22 cellular contexts compared by ENCODE assay signal in genomic region chr9:133938670-133939258, GRCh38.
"Had no signal": no experiment of that assay in that cellular context is flagged by ENCODE, and none has a peak within 500 bp of the region (broad histone marks: within the 10 kb centered on the region; RNA-seq: fewer than 3 reads in every experiment).

No MANE protein-coding gene starts in this region.

- FAIRE-seq: islet of Langerhans, urothelium cell line had no signal

- H3K27ac ChIP-seq: gastrocnemius medialis, heart right ventricle, left lung, psoas muscle, sigmoid colon, spleen, thyroid gland had no signal

- H3K9me3 Mint-ChIP-seq: effector memory CD8-positive, alpha-beta T cell; memory B cell; natural killer cell treated with Interleukin-12 subunit alpha and Interleukin-12 subunit beta and Interleukin-15 and Interleukin-18, amount 100 ng/mL, for 72 hours; stimulated activated effector memory CD8-positive, alpha-beta T cell treated with anti-CD3 and anti-CD28 coated beads, Interleukin-12 subunit alpha, Interleukin-12 subunit beta, amount 100 ng/mL, for 72 hours; T-cell had no signal

- H3K4me1 Mint-ChIP-seq: T-cell had no signal

- H3K36me3 ChIP-seq: gastrocnemius medialis, thyroid gland had no signal

- H3K4me3 ChIP-seq: gastrocnemius medialis, heart right ventricle, left lung, psoas muscle, sigmoid colon, spleen, thyroid gland had no signal

- H3K4me1 ChIP-seq: psoas muscle had no signal

- H3K4me3 Mint-ChIP-seq: dendritic cell treated with granulocyte-macrophage colony-stimulating factor and Interleukin-4, amounts not matched to agents 40 ng/mL and 50 ng/mL, for 4 days; effector memory CD8-positive, alpha-beta T cell; memory B cell; natural killer cell treated with Interleukin-12 subunit alpha and Interleukin-12 subunit beta and Interleukin-15 and Interleukin-18, amount 100 ng/mL, for 72 hours; stimulated activated effector memory CD8-positive, alpha-beta T cell treated with anti-CD3 and anti-CD28 coated beads, Interleukin-12 subunit alpha, Interleukin-12 subunit beta, amount 100 ng/mL, for 72 hours; T-cell had no signal

- H3K27me3 Mint-ChIP-seq: dendritic cell treated with granulocyte-macrophage colony-stimulating factor and Interleukin-4, amounts not matched to agents 40 ng/mL and 50 ng/mL, for 4 days; effector memory CD8-positive, alpha-beta T cell; memory B cell; natural killer cell treated with Interleukin-12 subunit alpha and Interleukin-12 subunit beta and Interleukin-15 and Interleukin-18, amount 100 ng/mL, for 72 hours; T-cell had no signal

- H3K9me3 ChIP-seq: gastrocnemius medialis, heart right ventricle, left lung, psoas muscle, sigmoid colon, spleen, thyroid gland had no signal

- H3K27ac Mint-ChIP-seq: dendritic cell treated with granulocyte-macrophage colony-stimulating factor and Interleukin-4, amounts not matched to agents 40 ng/mL and 50 ng/mL, for 4 days; effector memory CD8-positive, alpha-beta T cell; memory B cell; natural killer cell treated with Interleukin-12 subunit alpha and Interleukin-12 subunit beta and Interleukin-15 and Interleukin-18, amount 100 ng/mL, for 72 hours; stimulated activated effector memory CD8-positive, alpha-beta T cell treated with anti-CD3 and anti-CD28 coated beads, Interleukin-12 subunit alpha, Interleukin-12 subunit beta, amount 100 ng/mL, for 72 hours; T-cell had no signal

- DNase-seq: activated CD4-positive, alpha-beta T cell treated with anti-CD3 and anti-CD28 coated beads for 1 hour; activated CD4-positive, alpha-beta T cell treated with anti-CD3 and anti-CD28 coated beads, Interleukin-2, amount 50 U/mL, for 4 hours; activated naive CD4-positive, alpha-beta T cell; activated T-cell treated with anti-CD3 and anti-CD28 coated beads for 4 hours; anterior cingulate cortex; effector memory CD8-positive, alpha-beta T cell; gastrocnemius medialis; heart right ventricle; sigmoid colon; stimulated activated CD4-positive, alpha-beta T cell treated with anti-CD3 and anti-CD28 coated beads, Interleukin-1b, Interleukin-23, amount 100 ng/mL, for 48 hours; T-cell; T-helper 9 cell had no signal

- H3K27me3 ChIP-seq: heart right ventricle, left lung, sigmoid colon, spleen, thyroid gland had no signal

- H3K36me3 Mint-ChIP-seq: natural killer cell treated with Interleukin-12 subunit alpha and Interleukin-12 subunit beta and Interleukin-15 and Interleukin-18, amount 100 ng/mL, for 72 hours; stimulated activated effector memory CD8-positive, alpha-beta T cell treated with anti-CD3 and anti-CD28 coated beads, Interleukin-12 subunit alpha, Interleukin-12 subunit beta, amount 100 ng/mL, for 72 hours; T-cell had no signal

- ATAC-seq: effector memory CD8-positive, alpha-beta T cell; gastrocnemius medialis; heart right ventricle; left lung; natural killer cell treated with Interleukin-12 subunit alpha and Interleukin-12 subunit beta and Interleukin-15 and Interleukin-18, amount 100 ng/mL, for 72 hours; psoas muscle; stimulated activated effector memory CD8-positive, alpha-beta T cell treated with anti-CD3 and anti-CD28 coated beads, Interleukin-12 subunit alpha, Interleukin-12 subunit beta, amount 100 ng/mL, for 72 hours; T-cell had no signal
